Comparison of ENCODE assay signal across 16 cellular contexts in genomic region chr15:77015651-77016320, GRCh38. TPM values are rescaled to one million over a fixed set of nuclear protein-coding genes. Genes with fewer than 3 reads are reported as not detected.
DNase-seq lines count a peak whose midpoint lies in the region; ATAC-seq, FAIRE-seq and TF ChIP-seq lines count a peak whose summit lies in the region.
"Had no signal": no experiment of that assay in that cellular context is flagged by ENCODE, and none has a peak within 500 bp of the region (broad histone marks: within the 10 kb centered on the region; RNA-seq: fewer than 3 reads in every experiment).

No MANE protein-coding gene starts in this region.

- H3K36me3 ChIP-seq in Karpas-422 (ENCODE audit: insufficient read depth, low read length) (no peaks in the 10 kb centered on the region), GM12878 (ENCODE audit: control insufficient read depth in 2 of 2, insufficient read depth in 2 of 2, low read length in 1 of 2) (no peaks in the 10 kb centered on the region), neural progenitor cell (no peaks in the 10 kb centered on the region)

- ATAC-seq in activated T-cell treated with anti-CD3 and anti-CD28 coated beads, Interleukin-2, amount 50 U/mL, for 72 hours (replicated peaks in 1 of 2): no peak
- ATAC-seq in GM12878: no peak

- H3K27ac ChIP-seq in Karpas-422 (ENCODE audit: low read length): no peak overlapping the region
- H3K27ac ChIP-seq in GM12878 (ENCODE audit: control insufficient read depth, insufficient read depth): no peak overlapping the region
- H3K27ac ChIP-seq in neural progenitor cell: no peak overlapping the region

- no peak for FAIRE-seq in GM12878 (lab: Jason Lieb, UNC)
- FAIRE-seq: HTR-8/SVneo, RCC 7860 had no signal

- CTCF ChIA-PET in GM12878 (lab: Yijun Ruan, JAX): interaction anchor here (0.8 to 6.4 kb wide), 6 partner anchors 7 to 41 kb away, joined by 3 to 57 read pairs (median 6); no protein-coding TSS in a partner anchor

- no peak overlapping the region for H2AFZ ChIP-seq in Karpas-422 (ENCODE audit: low read length)
- no peak overlapping the region for H2AFZ ChIP-seq in GM12878 (ENCODE audit: control insufficient read depth, low read depth, low read length)
- H2AFZ ChIP-seq in neural progenitor cell (replicated peaks): peak overlapping the region; percentile 76

- H4K20me1 ChIP-seq in Karpas-422 (ENCODE audit: insufficient read depth, low read depth, low read length) (peaks cover 34% of the 10 kb centered on the region; the same call in 1 of the 2 replicates), GM12878 (ENCODE audit: control insufficient read depth, insufficient read depth) (no peaks in the 10 kb centered on the region), neural progenitor cell (ENCODE audit: low read depth) (no peaks in the 10 kb centered on the region)

- H3K79me2 ChIP-seq in Karpas-422 (ENCODE audit: low read length) (no peaks in the 10 kb centered on the region), GM12878 (ENCODE audit: control insufficient read depth, insufficient read depth, low read length) (no peaks in the 10 kb centered on the region), neural progenitor cell (ENCODE audit: low read depth) (no peaks in the 10 kb centered on the region)

- H3K4me1 Mint-ChIP-seq in activated T-cell treated with anti-CD3 and anti-CD28 coated beads, Interleukin-2, amount 50 U/mL, for 72 hours (ENCODE audit: low read depth): peaks cover 92% of the 10 kb centered on the region
- H3K4me1 Mint-ChIP-seq in neural progenitor cell: peaks cover 2% of the 10 kb centered on the region

- no peak overlapping the region for H3K4me3 ChIP-seq in Karpas-422 (ENCODE audit: low read length)
- H3K4me3 ChIP-seq in GM12878: no peak overlapping the region
- H3K4me3 ChIP-seq in neural progenitor cell: no peak overlapping the region

- TF ChIP-seq RAD21 in GM12878 (IDR thresholded peaks at IDR 0.05; ENCODE audit: insufficient read depth, low read depth, low read length): no peak

- no TSS peak for BruUV-seq in GM12878 (replicated peaks; lab: Mats Ljungman, UMichigan)

- RAD21 ChIA-PET in GM12878 (lab: Charles Lee; ENCODE audit: unreplicated experiment): interaction anchor here (0.8 to 15.5 kb wide), 6 partner anchors 13 to 38 kb away, joined by 3 to 259 read pairs (median 6); partner anchors contain the start of gene PSTPIP1

- peak overlapping the region; percentile 44 for H3K27ac Mint-ChIP-seq in activated T-cell treated with anti-CD3 and anti-CD28 coated beads, Interleukin-2, amount 50 U/mL, for 72 hours
- H3K27ac Mint-ChIP-seq in neural progenitor cell: no peak overlapping the region
- H3K27ac Mint-ChIP-seq: memory B cell had no signal

- no peaks in the 10 kb centered on the region for H3K27me3 Mint-ChIP-seq in activated T-cell treated with anti-CD3 and anti-CD28 coated beads, Interleukin-2, amount 50 U/mL, for 72 hours (ENCODE audit: low read depth)
- peaks cover 12% of the 10 kb centered on the region for H3K27me3 Mint-ChIP-seq in neural progenitor cell (ENCODE audit: insufficient read depth, low read depth)
- H3K27me3 Mint-ChIP-seq: memory B cell had no signal

- H3K4me3 Mint-ChIP-seq in activated T-cell treated with anti-CD3 and anti-CD28 coated beads, Interleukin-2, amount 50 U/mL, for 72 hours: peak overlapping the region in 1 of 2 donors; percentile 79
- H3K4me3 Mint-ChIP-seq in neural progenitor cell: no peak overlapping the region
- H3K4me3 Mint-ChIP-seq: memory B cell had no signal

- no peak overlapping the region for H3K9ac ChIP-seq in Karpas-422 (ENCODE audit: low read length)
- H3K9ac ChIP-seq in GM12878 (ENCODE audit: control insufficient read depth, insufficient read depth, low read length): no peak overlapping the region
- no peak overlapping the region for H3K9ac ChIP-seq in neural progenitor cell

- no peaks in the 10 kb centered on the region for H3K9me3 Mint-ChIP-seq in activated T-cell treated with anti-CD3 and anti-CD28 coated beads, Interleukin-2, amount 50 U/mL, for 72 hours
- no peaks in the 10 kb centered on the region for H3K9me3 Mint-ChIP-seq in neural progenitor cell
- H3K9me3 Mint-ChIP-seq: memory B cell had no signal

- H3K9me2 ChIP-seq in Karpas-422 (replicated peaks; ENCODE audit: insufficient read depth, low read length): no peaks in the 10 kb centered on the region

- H3K36me3 Mint-ChIP-seq in activated T-cell treated with anti-CD3 and anti-CD28 coated beads, Interleukin-2, amount 50 U/mL, for 72 hours (ENCODE audit: insufficient read depth in 2 of 2): peaks cover 3 to 6% of the 10 kb centered on the region in 2 donors
- no peaks in the 10 kb centered on the region for H3K36me3 Mint-ChIP-seq in neural progenitor cell

- H3F3A ChIP-seq in neural progenitor cell (ENCODE audit: low read depth): no peaks in the 10 kb centered on the region

- peak overlapping the region; percentile 8 for H3K4me2 ChIP-seq in Karpas-422 (ENCODE audit: low read depth, low read length, poor library complexity, severe bottlenecking)
- no peak overlapping the region for H3K4me2 ChIP-seq in GM12878 (ENCODE audit: control insufficient read depth, insufficient read depth)
- H3K4me2 ChIP-seq in neural progenitor cell: no peak overlapping the region

- TF ChIP-seq EP300 in GM12878 (IDR thresholded peaks at IDR 0.05; ENCODE audit: borderline replicate concordance in 1 of 2, control insufficient read depth in 1 of 2, low read depth in 2 of 2, low read length in 2 of 2): no peak

- H3K9me3 ChIP-seq in Karpas-422 (ENCODE audit: low read length) (no peaks in the 10 kb centered on the region), GM12878 (replicated peaks; ENCODE audit: control insufficient read depth, insufficient read depth, low read length) (no peaks in the 10 kb centered on the region), neural progenitor cell (ENCODE audit: low read depth) (no peaks in the 10 kb centered on the region)

- TF ChIP-seq POLR2A in GM12878 (IDR thresholded peaks at IDR 0.05; ENCODE audit: low read depth, low read length): no peak

- no peak for TF ChIP-seq CTCF in GM12878 (IDR thresholded peaks at IDR 0.05 in 2 of 3, conservative IDR thresholded peaks at IDR 0.05 in 1 of 3; ENCODE audit: control insufficient read depth in 2 of 3, extremely low read depth in 1 of 3, insufficient read depth in 1 of 3, low read depth in 3 of 3, low read length in 3 of 3)
- no peak for TF ChIP-seq CTCF in neural progenitor cell (IDR thresholded peaks at IDR 0.05)

- in situ Hi-C loops in GM12878 (cut with MboI): no loop called here

- H3K4me1 ChIP-seq in Karpas-422 (ENCODE audit: low read length) (peaks cover 90% of the 10 kb centered on the region), GM12878 (ENCODE audit: control insufficient read depth, insufficient read depth, low read length) (peaks cover 50% of the 10 kb centered on the region), neural progenitor cell (peaks cover 6% of the 10 kb centered on the region)

- POLR2A ChIA-PET in GM12878 (lab: Charles Lee): interaction anchor here (0.5 to 2.2 kb wide), 7 partner anchors 9 to 167 kb away, joined by 3 to 6 read pairs (median 4); no protein-coding TSS in a partner anchor

- no peak for DNase-seq in activated T-cell treated with anti-CD3 and anti-CD28 coated beads, Interleukin-2, amount 50 U/mL, for 72 hours
- DNase-seq in activated T-cell treated with anti-CD3 and anti-CD28 coated beads, Interleukin-2, amount 50 U/mL, for 1 hour: no peak
- no peak for DNase-seq in Karpas-422
- DNase-seq in GM12878 (ENCODE audit: low read depth, low spot score): no peak
- DNase-seq in neural progenitor cell (ENCODE audit: low spot score): peak; percentile 48
- DNase-seq in OCI-M2 (lab: John Stamatoyannopoulos, UW; ENCODE audit: unreplicated experiment): no peak
- DNase-seq in activated CD8-positive, alpha-beta memory T cell treated with anti-CD3 and anti-CD28 coated beads, Interleukin-2, amount 50 U/mL, for 4 hours: no peak
- no peak for DNase-seq in stimulated activated CD4-positive, alpha-beta T cell treated with anti-CD3 and anti-CD28 coated beads, Interleukin-15, amount 100 ng/mL, for 24 hours
- DNase-seq: activated CD4-positive, alpha-beta T cell treated with anti-CD3 and anti-CD28 coated beads for 48 hours; DMS53; foreskin melanocyte; NCI-H2029 treated with DMSO at 0.1 percent for 48 hours had no signal

- H3K27me3 ChIP-seq in Karpas-422 (ENCODE audit: low read length) (no peaks in the 10 kb centered on the region), GM12878 (replicated peaks in 1 of 2; ENCODE audit: control insufficient read depth in 2 of 2, insufficient read depth in 2 of 2, low read length in 1 of 2) (no peaks in the 10 kb centered on the region), neural progenitor cell (no peaks in the 10 kb centered on the region)

- SMC1A ChIA-PET in GM12878 (lab: Charles Lee; ENCODE audit: uncharacterized antibody, unreplicated experiment): interaction anchor here (0.8 to 22.2 kb wide), 7 partner anchors 9 to 69 kb away, joined by 3 to 375 read pairs (median 3); no protein-coding TSS in a partner anchor

- intact Hi-C loops in GM12878 (cut with micrococcal nuclease; ENCODE audit: unreplicated experiment): no loop called here

- 65% methylated on average over 16 of the region's 21 CpGs for WGBS in GM12878 (ENCODE audit: insufficient coverage, insufficient replicate concordance, low lambda C conversion rate, missing lambda C conversion rate)

RNA-seq across cellular contexts. Expression of gene PSTPIP1, which starts 20.9 kb away (rescaled TPM):
- total RNA-seq in activated T-cell treated with anti-CD3 and anti-CD28 coated beads, Interleukin-2, amount 50 U/mL, for 72 hours: 100 to 1,000 TPM; 141 to 152 TPM
- 13.1 and 40.4 TPM in 2 replicates for total RNA-seq in Karpas-422 (2014; rRNA removed; shearing (Covaris generic); ENCODE audit: low replicate concordance)
- total RNA-seq in GM12878 (2013; cell fraction: nucleolus; rRNA removed): 1.4 and 1.9 TPM in 2 replicates
- 20.1 and 22.6 TPM in 2 replicates for total RNA-seq in GM12878 (2014; rRNA removed)
- total RNA-seq in GM12878 (2014; rRNA removed; fragmentation: Illumina TruSeq; extraction: Trizol): 11.2 and 12.0 TPM in 2 replicates
- total RNA-seq in GM12878 (2021): 28.6 and 29.3 TPM in 2 replicates
- 4.1 TPM for polyA plus RNA-seq in GM12878 (2011; ENCODE audit: low read depth)
- 2.4 and 3.9 TPM in 2 replicates for polyA plus RNA-seq in GM12878 (2011; rRNA removed)
- polyA plus RNA-seq in GM12878 (2011; cell fraction: cytosol; rRNA removed): 5.2 and 7.5 TPM in 2 replicates
- polyA plus RNA-seq in GM12878 (2011; cell fraction: nucleus; rRNA removed): 20.8 and 25.0 TPM in 2 replicates
- polyA plus RNA-seq in GM12878 (2012): 9.7 and 13.0 TPM in 2 replicates
- polyA plus RNA-seq in GM12878 (2014; fragmentation: Illumina TruSeq; extraction: Trizol): 1.8 and 8.8 TPM in 2 replicates
- polyA plus RNA-seq in GM12878 (2014; fragmentation: Nextera tagmentation; extraction: Ambion mirVana): 1 to 10 TPM in 1 of 2 experiments, under 1 TPM in 1; 0.50 to 5.7 TPM
- polyA plus RNA-seq in GM12878 (2014; rRNA removed): 23.8 and 23.9 TPM in 2 replicates
- polyA plus RNA-seq in GM12878 (2016; fragmentation: Nextera tagmentation; extraction: Ambion mirVana): 10 to 100 TPM; 17.8 to 19.0 TPM
- polyA minus RNA-seq in GM12878 (2011; rRNA and poly(A)+ RNA removed): 1.3 and 3.0 TPM in 2 replicates
- 1.5 and 3.3 TPM in 2 replicates for polyA minus RNA-seq in GM12878 (2011; cell fraction: cytosol; rRNA and poly(A)+ RNA removed)
- polyA minus RNA-seq in GM12878 (2011; cell fraction: nucleus; rRNA and poly(A)+ RNA removed): 6.8 and 11.0 TPM in 2 replicates
- total RNA-seq in neural progenitor cell (ENCODE audit: low replicate concordance): 0.19 and 0.77 TPM in 2 replicates
- total RNA-seq: M059J had no signal

RNA-seq across cellular contexts. Expression of gene TSPAN3, which starts 55.1 kb away (rescaled TPM):
- 10 to 100 TPM; 30.4 to 36.4 TPM for total RNA-seq in activated T-cell treated with anti-CD3 and anti-CD28 coated beads, Interleukin-2, amount 50 U/mL, for 72 hours
- total RNA-seq in Karpas-422 (2014; rRNA removed; shearing (Covaris generic); ENCODE audit: low replicate concordance): 163 and 205 TPM in 2 replicates
- 32.5 and 33.4 TPM in 2 replicates for total RNA-seq in GM12878 (2013; cell fraction: nucleolus; rRNA removed)
- total RNA-seq in GM12878 (2014; rRNA removed) (59.0 and 63.0 TPM in 2 replicates), GM12878 (2014; rRNA removed; fragmentation: Illumina TruSeq; extraction: Trizol) (52.8 and 55.4 TPM in 2 replicates), GM12878 (2021) (51.2 and 52.6 TPM in 2 replicates), neural progenitor cell (ENCODE audit: low replicate concordance) (331 and 474 TPM in 2 replicates)
- 42.9 TPM for polyA plus RNA-seq in GM12878 (2011; ENCODE audit: low read depth)
- polyA plus RNA-seq in GM12878 (2011; rRNA removed) (45.2 and 48.8 TPM in 2 replicates), GM12878 (2014; fragmentation: Illumina TruSeq; extraction: Trizol) (60.4 and 78.2 TPM in 2 replicates), GM12878 (2014; fragmentation: Nextera tagmentation; extraction: Ambion mirVana) (10 to 100 TPM; 18.9 to 31.7 TPM), GM12878 (2014; rRNA removed) (59.4 and 64.0 TPM in 2 replicates), GM12878 (2016; fragmentation: Nextera tagmentation; extraction: Ambion mirVana) (100 to 1,000 TPM; 103 to 114 TPM)
- 44.9 and 46.4 TPM in 2 replicates for polyA plus RNA-seq in GM12878 (2011; cell fraction: cytosol; rRNA removed)
- polyA plus RNA-seq in GM12878 (2011; cell fraction: nucleus; rRNA removed): 26.2 and 30.1 TPM in 2 replicates
- polyA plus RNA-seq in GM12878 (2012): 50.0 and 53.4 TPM in 2 replicates
- polyA minus RNA-seq in GM12878 (2011; rRNA and poly(A)+ RNA removed): 47.9 and 57.2 TPM in 2 replicates
- polyA minus RNA-seq in GM12878 (2011; cell fraction: cytosol; rRNA and poly(A)+ RNA removed): 13.8 and 18.6 TPM in 2 replicates
- 6.3 and 13.0 TPM in 2 replicates for polyA minus RNA-seq in GM12878 (2011; cell fraction: nucleus; rRNA and poly(A)+ RNA removed)
